8 cellular contexts compared by ENCODE assay signal in genomic region chr2:9555338-9556120, GRCh38. TPM values are rescaled to one million over a fixed set of nuclear protein-coding genes. Genes with fewer than 3 reads are reported as not detected.
A peak's percentile ranks its signal among the peaks of the same experiment; 100 is the strongest.
DNase-seq lines count a peak whose midpoint lies in the region; ATAC-seq and TF ChIP-seq lines count a peak whose summit lies in the region.

ADAM17 (minus strand) TSS chr2:9555830; CDS start chr2:9555605, 225 bp downstream.

- H3K27ac ChIP-seq in foreskin keratinocyte (peak within 1 kb of the TSS; percentile 93), neuronal stem cell (replicated peaks; ENCODE audit: low read length) (peak within 1 kb of the TSS; percentile 98)

- H3K4me3 ChIP-seq in HAP-1 (peak within 1 kb of the TSS; percentile 91), MG63 (peak within 1 kb of the TSS; percentile 99), neuronal stem cell (ENCODE audit: low read length in 2 of 2) (peak within 1 kb of the TSS; percentile 76 to 84)

- no peaks in the 10 kb centered on the region for H3K9me3 ChIP-seq in HAP-1
- no peaks in the 10 kb centered on the region for H3K9me3 ChIP-seq in MG63
- H3K9me3 ChIP-seq in neuronal stem cell (replicated peaks in 1 of 2; ENCODE audit: control insufficient read depth in 2 of 2, insufficient read depth in 1 of 2, low read depth in 1 of 2, low read length in 2 of 2): no peaks in the 10 kb centered on the region

- H3K23ac ChIP-seq in neuronal stem cell (ENCODE audit: low read depth, low read length, poor library complexity): peak within 1 kb of the TSS; percentile 100

- peak within 1 kb of the TSS; percentile 90 for H3K9ac ChIP-seq in neuronal stem cell (ENCODE audit: low read depth, low read length, poor library complexity)

- H2AFZ ChIP-seq in neuronal stem cell (ENCODE audit: low read length): peak within 1 kb of the TSS; percentile 92

- no peaks in the 10 kb centered on the region; the same call in 1 of the 2 replicates for H3K36me3 ChIP-seq in HAP-1 (replicated peaks)
- H3K36me3 ChIP-seq in MG63: peaks cover 3% of the 10 kb centered on the region
- H3K36me3 ChIP-seq in neuronal stem cell (replicated peaks in 1 of 2; ENCODE audit: control insufficient read depth in 2 of 2, insufficient read depth in 2 of 2, low read length in 2 of 2): peaks cover 4 to 15% of the 10 kb centered on the region in 2 donors

- H4K91ac ChIP-seq in neuronal stem cell (ENCODE audit: low read depth, low read length, poor library complexity): no peak within 1 kb of the TSS

- peak; percentile 85 for DNase-seq in GF-D8 (lab: John Stamatoyannopoulos, UW)
- DNase-seq in HAP-1 (ENCODE audit: low spot score in 2 of 2): peak; percentile 89 to 95
- DNase-seq in MG63: peak; percentile 98
- DNase-seq in SIG-M5 treated with dmso at 0.1 percent for 504 hours (lab: John Stamatoyannopoulos, UW; ENCODE audit: unreplicated experiment): peak; percentile 93
- DNase-seq in activated gamma-delta T cell treated with anti-CD3 and anti-CD28 coated beads, Interleukin-2, amount 50 U/mL, for 16 hours (ENCODE audit: low read depth): peak; percentile 76
- peak; percentile 70 to 89 for DNase-seq in foreskin keratinocyte
- DNase-seq in neuronal stem cell (ENCODE audit: low spot score): peak; percentile 93

- H2BK15ac ChIP-seq in neuronal stem cell (ENCODE audit: low read length): peak within 1 kb of the TSS; percentile 26

- H4K8ac ChIP-seq in neuronal stem cell (ENCODE audit: low read depth, low read length): peak within 1 kb of the TSS; percentile 3

- H3K14ac ChIP-seq in neuronal stem cell (ENCODE audit: low read length): peak within 1 kb of the TSS; percentile 71

- peak within 1 kb of the TSS; percentile 75 for H2BK5ac ChIP-seq in neuronal stem cell (ENCODE audit: low read length)

- peak within 1 kb of the TSS; percentile 75 for H2AK5ac ChIP-seq in neuronal stem cell (ENCODE audit: low read depth, low read length)

- peak within 1 kb of the TSS; percentile 99 for H3K18ac ChIP-seq in neuronal stem cell (ENCODE audit: low read length)

- H3K4me1 ChIP-seq in HAP-1 (peaks cover 22% of the 10 kb centered on the region), foreskin keratinocyte (peaks cover 27% of the 10 kb centered on the region), neuronal stem cell (ENCODE audit: control insufficient read depth in 2 of 2, insufficient read depth in 1 of 2, low read depth in 1 of 2, low read length in 2 of 2) (peaks cover 0 to 1% of the 10 kb centered on the region in 2 donors)

- H2BK120ac ChIP-seq in neuronal stem cell (ENCODE audit: low read depth, low read length): no peak within 1 kb of the TSS

- no peak within 1 kb of the TSS for H3K4ac ChIP-seq in neuronal stem cell (ENCODE audit: low read length)

- TF ChIP-seq CTCF in foreskin keratinocyte (conservative IDR thresholded peaks at IDR 0.05): peak; percentile 60
- TF ChIP-seq CTCF in subcutaneous adipose tissue (IDR thresholded peaks at IDR 0.05; ENCODE audit: low read depth): no peak

- H3K27me3 ChIP-seq in HAP-1 (ENCODE audit: low read depth): no peaks in the 10 kb centered on the region
- H3K27me3 ChIP-seq in MG63: no peaks in the 10 kb centered on the region
- H3K27me3 ChIP-seq in foreskin keratinocyte: no peaks in the 10 kb centered on the region
- H3K27me3 ChIP-seq in neuronal stem cell (ENCODE audit: control insufficient read depth in 3 of 3, insufficient read depth in 3 of 3, low read depth in 1 of 3, low read length in 3 of 3): no peaks in the 10 kb centered on the region

- peak; percentile 92 for ATAC-seq in foreskin keratinocyte

- no peak within 1 kb of the TSS for H2BK12ac ChIP-seq in neuronal stem cell (ENCODE audit: low read length)

- in situ Hi-C loops in HAP-1 (cut with MboI; ENCODE audit: low sequenced_read_pairs): no loop called here

- peak within 1 kb of the TSS; percentile 74 for H3K4me2 ChIP-seq in neuronal stem cell (ENCODE audit: insufficient read depth, low read length, poor library complexity, severe bottlenecking)

- no CpG with 5 or more reads among the region's 73 CpGs for WGBS in neuronal stem cell (ENCODE audit: extremely low coverage in 2 of 2, insufficient read length in 2 of 2, insufficient replicate concordance in 1 of 2), 2 donors

- H3K79me1 ChIP-seq in neuronal stem cell (ENCODE audit: low read depth, low read length): no peaks in the 10 kb centered on the region

RNA-seq across cellular contexts. Expression of gene ADAM17, which starts in this region (rescaled TPM):
- total RNA-seq in MG63 (2014; rRNA removed; shearing (Covaris generic); ENCODE audit: low replicate concordance): 9.0 and 9.9 TPM in 2 replicates
- total RNA-seq in foreskin keratinocyte (29.3 and 29.5 TPM in 2 replicates), subcutaneous adipose tissue (10 to 100 TPM; 20.7 to 58.0 (median 37.7) TPM)
- 8.3 and 8.8 TPM in 2 replicates for polyA plus RNA-seq in foreskin keratinocyte
- polyA plus RNA-seq in neuronal stem cell (2013, experiment 1 of 2): 36.8 TPM
- polyA plus RNA-seq in neuronal stem cell (2013, experiment 2 of 2): 36.8 TPM

Comparison
In these comparisons a context has a peak if more than half of its experiments do, and no peak if none do; other contexts are left out.
1. Peak in every context shown above with its lines: DNase-seq, ATAC-seq, H3K4me3 ChIP-seq and H3K27ac ChIP-seq.